8 cellular contexts compared by ENCODE assay signal in the genomic region with DNA sequence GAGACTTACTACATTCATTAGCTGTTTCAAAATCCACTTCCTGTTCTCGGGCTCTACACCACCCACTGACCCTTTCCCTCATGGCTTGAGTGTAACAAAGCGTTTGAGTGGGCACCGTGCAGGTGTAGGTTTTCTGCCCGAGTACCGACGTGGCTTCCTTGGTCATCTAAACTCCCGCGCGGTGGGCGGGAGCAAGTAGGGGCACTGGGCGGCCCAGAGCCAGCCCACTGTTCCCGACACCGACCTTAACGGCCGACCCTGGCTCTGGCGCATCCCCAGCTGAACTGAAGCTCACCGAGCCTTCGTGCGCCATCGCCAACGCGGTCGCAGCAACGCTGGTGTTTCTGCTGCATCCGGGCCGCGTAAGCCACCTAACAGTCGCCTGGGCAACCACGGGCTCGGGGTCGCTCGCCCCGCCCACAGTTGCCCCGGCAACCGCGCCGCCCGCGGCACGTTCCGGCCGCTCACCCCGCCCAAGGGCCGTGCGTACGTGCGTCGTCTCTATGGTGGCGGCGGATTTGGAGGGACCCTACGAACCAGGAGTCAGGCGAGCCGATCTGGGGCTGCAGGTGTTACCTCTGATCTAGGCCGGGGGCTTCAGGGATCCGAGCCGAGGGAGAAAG. TPM values are rescaled to one million over a fixed set of nuclear protein-coding genes. Genes with fewer than 3 reads are reported as not detected.
DNase-seq lines count a peak whose midpoint lies in the region; ATAC-seq and TF ChIP-seq lines count a peak whose summit lies in the region.

A gene (minus strand): TSS at position 372 of the 623 bp plus-strand sequence. CDS start 59 bp downstream, at position 313.
A gene with protein sequence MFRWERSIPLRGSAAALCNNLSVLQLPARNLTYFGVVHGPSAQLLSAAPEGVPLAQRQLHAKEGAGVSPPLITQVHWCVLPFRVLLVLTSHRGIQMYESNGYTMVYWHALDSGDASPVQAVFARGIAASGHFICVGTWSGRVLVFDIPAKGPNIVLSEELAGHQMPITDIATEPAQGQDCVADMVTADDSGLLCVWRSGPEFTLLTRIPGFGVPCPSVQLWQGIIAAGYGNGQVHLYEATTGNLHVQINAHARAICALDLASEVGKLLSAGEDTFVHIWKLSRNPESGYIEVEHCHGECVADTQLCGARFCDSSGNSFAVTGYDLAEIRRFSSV (plus strand): TSS at position 483 of the 623 bp plus-strand sequence. CDS start 424 bp downstream, outside the sequence.

- H3K4me3 Mint-ChIP-seq in T-cell, result peak within 1 kb of the TSS; percentile 92 to 99 (median 99)

- H3K9me3 ChIP-seq in right atrium auricular region (no peaks in the 10 kb centered on the region), vagina (no peaks in the 10 kb centered on the region)

- H3K27ac Mint-ChIP-seq in T-cell, result peak within 1 kb of the TSS; percentile 97 to 98

- H3K9me3 Mint-ChIP-seq in T-cell, result no peaks in the 10 kb centered on the region

- intact Hi-C loops in vagina (cut with DNase I), result no loop called here

- no peak for TF ChIP-seq CTCF in right atrium auricular region (IDR thresholded peaks at IDR 0.05)
- TF ChIP-seq CTCF in vagina (IDR thresholded peaks at IDR 0.05), result no peak

- peaks cover 11% of the 10 kb centered on the region for H3K36me3 Mint-ChIP-seq in T-cell

- peak within 1 kb of the TSS; percentile 57 to 61 for H3K27ac ChIP-seq in right atrium auricular region
- peak within 1 kb of the TSS; percentile 56 for H3K27ac ChIP-seq in vagina

- DNase-seq in NCI-H146 (lab: John Stamatoyannopoulos, UW) (peak; percentile 96), T-cell (peak; percentile 86 to 97 (median 92)), amniotic stem cell (lab: John Stamatoyannopoulos, UW) (peak; percentile 45), right atrium auricular region (ENCODE audit: low spot score) (peak; percentile 87), putamen (ENCODE audit: low spot score) (peak; percentile 85), vagina (ENCODE audit: extremely low spot score in 2 of 2) (no peak)

- H3K4me1 ChIP-seq in right atrium auricular region (peaks cover 0 to 22% of the 10 kb centered on the region in 2 donors), vagina (peaks cover 19% of the 10 kb centered on the region)

- H3K27me3 Mint-ChIP-seq in T-cell, result no peaks in the 10 kb centered on the region

- peaks cover 28 to 40% (median 29%) of the 10 kb centered on the region in 3 donors for H3K4me1 Mint-ChIP-seq in T-cell

- ATAC-seq in HG02870 (IDR thresholded peaks at IDR 0.05; ENCODE audit: unreplicated experiment) (peak; percentile 92), T-cell (replicated peaks in 1 of 4) (peak; percentile 91 to 97 (median 97))

- CTCF ChIA-PET in T-cell (lab: Charles Lee), result interaction anchor here in 1 of 2 donors (0.7 to 1.2 kb wide), 6 partner anchors 24 to 225 kb away, joined by 3 to 8 read pairs (median 4); no protein-coding TSS in a partner anchor

- peak; percentile 91 for TF ChIP-seq POLR2A in GM15510 (IDR thresholded peaks at IDR 0.05; ENCODE audit: borderline replicate concordance, extremely low read depth, insufficient read length)
- TF ChIP-seq POLR2A in vagina (IDR thresholded peaks at IDR 0.05), result no peak

- H3K27me3 ChIP-seq in right atrium auricular region (no peaks in the 10 kb centered on the region), vagina (no peaks in the 10 kb centered on the region)

- POLR2A ChIA-PET in T-cell (lab: Charles Lee), result interaction anchor here (0.5 to 1.0 kb wide), 6 partner anchors 31 to 418 kb away, joined by 3 to 7 read pairs (median 3); a partner anchor contains a TSS

- H3K36me3 ChIP-seq in right atrium auricular region (peaks cover 7% of the 10 kb centered on the region), vagina (no peaks in the 10 kb centered on the region)

- H3K4me3 ChIP-seq in right atrium auricular region, result peak within 1 kb of the TSS; percentile 49 to 64
- H3K4me3 ChIP-seq in vagina, result peak within 1 kb of the TSS; percentile 56 to 69

RNA-seq across cellular contexts. Expression of the first gene that starts in this region (rescaled TPM):
- total RNA-seq in T-cell (1 to 10 TPM; 5.0 to 9.5 (median 7.5) TPM), right atrium auricular region (1 to 10 TPM in 1 of 2 donors, under 1 TPM in 1; 0.94 to 1.0 TPM), vagina (2.7 TPM)

RNA-seq across cellular contexts. Expression of the second gene that starts in this region (rescaled TPM):
- 10 to 100 TPM; 31.4 to 46.8 (median 45.4) TPM for total RNA-seq in T-cell
- total RNA-seq in right atrium auricular region, result 1 to 10 TPM in 1 of 2 donors, under 1 TPM in 1; 0.67 to 7.5 TPM
- 8.8 TPM for total RNA-seq in vagina

Comparison
In these comparisons a context has a peak if more than half of its experiments do, and no peak if none do; other contexts are left out.
1. DNase-seq: peak in NCI-H146 (single experiment), T-cell (34 of 34), amniotic stem cell (single experiment), right atrium auricular region (single experiment) and putamen (single experiment); none in vagina (0 of 2).